Comparison of ENCODE assay signal across 27 cellular contexts in the genomic region with DNA sequence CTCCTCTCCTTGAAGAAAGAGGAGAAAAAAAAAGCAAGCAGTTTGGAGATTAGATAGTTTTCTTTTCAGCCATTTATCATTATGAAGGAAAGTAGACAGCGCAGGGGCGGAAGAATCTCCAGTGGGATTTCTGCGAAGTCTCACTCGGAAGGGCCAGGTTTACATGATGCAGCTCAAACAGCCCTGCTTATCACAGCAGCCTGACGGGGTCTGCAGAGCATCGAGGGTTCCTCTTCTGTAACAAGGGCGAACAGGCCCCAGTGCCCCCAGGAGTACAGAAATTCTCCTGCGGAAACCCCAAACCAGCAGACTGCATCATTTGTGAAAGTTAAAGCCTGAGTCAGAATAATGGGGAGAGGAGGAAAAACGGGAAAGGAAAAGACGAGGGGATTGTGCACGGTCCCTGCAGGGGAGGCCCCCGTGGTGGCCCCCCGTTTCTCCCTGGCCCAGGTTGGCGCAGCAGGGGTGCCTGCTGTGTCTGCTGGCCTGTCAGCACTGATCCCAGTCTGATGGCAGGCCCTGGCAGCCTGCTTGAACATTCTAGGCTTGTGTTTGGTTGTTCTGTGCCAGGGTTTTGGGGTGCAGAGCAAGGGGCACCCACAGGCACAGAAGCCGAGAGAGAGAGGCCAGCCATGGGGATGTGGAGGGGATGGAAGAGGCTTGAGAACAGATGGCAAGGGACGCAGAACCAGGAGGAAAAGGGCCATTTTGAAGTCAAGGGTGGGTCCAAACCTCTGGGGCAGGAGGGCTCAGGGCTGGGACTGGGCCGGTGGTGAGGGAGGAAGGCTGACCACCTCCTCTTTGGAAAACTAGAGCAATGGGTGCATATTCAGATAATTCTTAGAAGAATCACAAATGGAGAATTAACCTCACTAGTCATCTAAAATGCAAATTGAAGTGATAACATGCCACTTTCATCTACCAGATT. TPM values are rescaled to one million over a fixed set of nuclear protein-coding genes. Genes with fewer than 3 reads are reported as not detected.
"Had no signal": no experiment of that assay in that cellular context is flagged by ENCODE, and none has a peak within 500 bp of the region (broad histone marks: within the 10 kb centered on the region; RNA-seq: fewer than 3 reads in every experiment).

No MANE protein-coding gene starts in this region.

- H3K9me3 Mint-ChIP-seq: activated B cell treated with CpG ODN at 0.5 μM for 24 hours; activated CD4-positive, alpha-beta memory T cell treated with anti-CD3 and anti-CD28 coated beads for 36 hours; activated T-cell treated with anti-CD3 and anti-CD28 coated beads, Interleukin-2, amount 50 U/mL, for 4 hours; effector memory CD8-positive, alpha-beta T cell; naive B cell; stimulated activated memory B cell treated with anti-CD40 and anti-IgM and Interleukin-4, amounts not matched to agents 10 μg/mL and 1 μg/mL and 100 μg/mL, for 72 hours had no signal

- DNase-seq: activated B cell treated with CpG ODN at 0.5 μM for 24 hours; activated CD4-positive, alpha-beta memory T cell treated with anti-CD3 and anti-CD28 coated beads for 36 hours; activated CD4-positive, alpha-beta T cell treated with anti-CD3 and anti-CD28 coated beads for 4 hours; activated CD8-positive, alpha-beta memory T cell treated with anti-CD3 and anti-CD28 coated beads, Interleukin-2, amount 10 ng/mL, durations not matched to agents 7 days and 5 days; activated effector memory CD4-positive, alpha-beta T cell treated with Interleukin-2 at 50 U/mL for 16 hours; activated naive CD4-positive, alpha-beta T cell treated with anti-CD3 and anti-CD28 coated beads, Interleukin-2, amount 50 U/mL, for 16 hours; activated T-cell treated with anti-CD3 and anti-CD28 coated beads, Interleukin-2, amount 50 U/mL, for 4 hours; cerebellar nuclear complex; cortex of kidney; effector memory CD8-positive, alpha-beta T cell; mammary epithelial cell; mucosa of descending colon; naive B cell; ovary; stimulated activated CD4-positive, alpha-beta T cell treated with anti-CD3 and anti-CD28 coated beads, Interleukin-4, amount 100 ng/mL, for 4 hours; T-helper 1 cell; T-helper 9 cell had no signal

- H3K27me3 ChIP-seq: breast epithelium, left lung, ovary had no signal

- FAIRE-seq: astrocyte, islet of Langerhans had no signal

- H3K4me1 ChIP-seq: breast epithelium, left lung had no signal

- H3K27ac Mint-ChIP-seq: activated B cell treated with CpG ODN at 0.5 μM for 24 hours; activated CD4-positive, alpha-beta memory T cell treated with anti-CD3 and anti-CD28 coated beads for 36 hours; activated CD8-positive, alpha-beta memory T cell treated with anti-CD3 and anti-CD28 coated beads, Interleukin-2, amount 10 ng/mL, durations not matched to agents 7 days and 5 days; naive B cell; stimulated activated memory B cell treated with anti-CD40 and anti-IgM and Interleukin-4, amounts not matched to agents 10 μg/mL and 1 μg/mL and 100 μg/mL, for 72 hours had no signal

- H3K9me3 ChIP-seq: breast epithelium, left lung, mucosa of descending colon, ovary, thoracic aorta had no signal

- H3K27ac ChIP-seq: breast epithelium, left lung, ovary, thoracic aorta had no signal

- H3K4me3 Mint-ChIP-seq: activated B cell treated with CpG ODN at 0.5 μM for 24 hours; activated CD4-positive, alpha-beta memory T cell treated with anti-CD3 and anti-CD28 coated beads for 36 hours; activated CD8-positive, alpha-beta memory T cell treated with anti-CD3 and anti-CD28 coated beads, Interleukin-2, amount 10 ng/mL, durations not matched to agents 7 days and 5 days; activated T-cell treated with anti-CD3 and anti-CD28 coated beads, Interleukin-2, amount 50 U/mL, for 4 hours; effector memory CD8-positive, alpha-beta T cell; naive B cell; stimulated activated memory B cell treated with anti-CD40 and anti-IgM and Interleukin-4, amounts not matched to agents 10 μg/mL and 1 μg/mL and 100 μg/mL, for 72 hours had no signal

- H3K27me3 Mint-ChIP-seq: activated CD4-positive, alpha-beta memory T cell treated with anti-CD3 and anti-CD28 coated beads for 36 hours; stimulated activated memory B cell treated with anti-CD40 and anti-IgM and Interleukin-4, amounts not matched to agents 10 μg/mL and 1 μg/mL and 100 μg/mL, for 72 hours had no signal

- H3K4me1 Mint-ChIP-seq: activated B cell treated with CpG ODN at 0.5 μM for 24 hours; activated CD8-positive, alpha-beta memory T cell treated with anti-CD3 and anti-CD28 coated beads, Interleukin-2, amount 10 ng/mL, durations not matched to agents 7 days and 5 days; naive B cell; stimulated activated memory B cell treated with anti-CD40 and anti-IgM and Interleukin-4, amounts not matched to agents 10 μg/mL and 1 μg/mL and 100 μg/mL, for 72 hours had no signal

- H3K36me3 Mint-ChIP-seq: activated CD4-positive, alpha-beta memory T cell treated with anti-CD3 and anti-CD28 coated beads for 36 hours; activated CD8-positive, alpha-beta memory T cell treated with anti-CD3 and anti-CD28 coated beads, Interleukin-2, amount 10 ng/mL, durations not matched to agents 7 days and 5 days; naive B cell; stimulated activated memory B cell treated with anti-CD40 and anti-IgM and Interleukin-4, amounts not matched to agents 10 μg/mL and 1 μg/mL and 100 μg/mL, for 72 hours had no signal

- H3K4me3 ChIP-seq: breast epithelium, left lung, mucosa of descending colon, ovary, thoracic aorta had no signal

- H3K36me3 ChIP-seq: breast epithelium, left lung, ovary, thoracic aorta had no signal

RNA-seq across cellular contexts. Expression of gene TBX4, which starts 35.7 kb away (rescaled TPM):
- total RNA-seq: activated B cell treated with CpG ODN at 0.5 μM for 24 hours; activated CD4-positive, alpha-beta memory T cell treated with anti-CD3 and anti-CD28 coated beads for 36 hours; activated CD8-positive, alpha-beta memory T cell treated with anti-CD3 and anti-CD28 coated beads, Interleukin-2, amount 10 ng/mL, durations not matched to agents 7 days and 5 days; activated T-cell treated with anti-CD3 and anti-CD28 coated beads, Interleukin-2, amount 50 U/mL, for 4 hours; fibroblast of villous mesenchyme; mucosa of descending colon; pulmonary artery endothelial cell; sciatic nerve; SK-MEL-5; thoracic aorta had no signal
- polyA plus RNA-seq: ovary had no signal
